In the genomic region with DNA sequence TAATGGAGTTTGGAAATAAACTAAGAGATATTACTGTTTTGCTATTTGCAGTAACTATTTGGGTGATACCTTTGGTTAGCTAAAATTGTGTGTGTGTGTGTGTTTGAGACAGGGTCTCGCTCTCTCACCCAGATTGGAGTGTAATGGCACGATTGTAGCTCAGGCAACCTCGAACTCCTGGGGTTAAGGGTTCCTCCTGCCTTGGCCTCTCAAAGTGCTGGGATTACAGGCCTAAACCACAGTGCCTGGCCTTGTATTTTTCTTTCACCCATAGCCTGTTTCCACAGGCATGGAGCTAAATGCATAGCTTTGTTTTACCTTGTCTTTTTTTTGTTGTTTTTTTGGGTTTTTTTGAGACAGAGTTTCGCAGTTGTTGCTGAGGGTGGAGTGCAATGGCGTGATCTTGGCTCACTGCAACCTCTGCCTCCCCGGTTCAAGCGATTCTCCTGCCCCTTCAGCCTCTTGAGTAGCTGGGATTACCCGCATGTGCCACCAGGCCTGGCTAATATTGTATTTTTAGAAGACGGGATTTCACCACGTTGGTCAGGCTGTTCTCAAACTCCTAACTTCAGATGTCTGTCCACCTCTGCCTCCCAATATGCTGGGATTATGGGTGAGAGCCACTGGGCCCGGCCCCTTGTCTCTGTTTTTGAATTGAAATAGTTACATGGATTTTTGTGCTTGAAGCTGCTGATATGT, we compare ENCODE assay signal across 9 cellular contexts. TPM values are rescaled to one million over a fixed set of nuclear protein-coding genes. Genes with fewer than 3 reads are reported as not detected.
DNase-seq lines count a peak whose midpoint lies in the region; ATAC-seq, FAIRE-seq and TF ChIP-seq lines count a peak whose summit lies in the region.
"Had no signal": no experiment of that assay in that cellular context is flagged by ENCODE, and none has a peak within 500 bp of the region (broad histone marks: within the 10 kb centered on the region; RNA-seq: fewer than 3 reads in every experiment).

No MANE protein-coding gene starts in this region.

- FAIRE-seq in H54 (lab: Jason Lieb, UNC), result no peak

- no peak for TF ChIP-seq EP300 in transverse colon (IDR thresholded peaks at IDR 0.05; ENCODE audit: low read depth)

- no peak for DNase-seq in activated CD4-positive, alpha-beta T cell treated with anti-CD3 and anti-CD28 coated beads, Interleukin-2, amount 10 ng/mL, durations not matched to agents 7 days and 5 days
- no peak for DNase-seq in activated CD4-positive, alpha-beta T cell treated with anti-CD3 and anti-CD28 coated beads, Interleukin-2, amount 50 U/mL, for 1 hour
- no peak for DNase-seq in brain microvascular endothelial cell
- no peak for DNase-seq in lower lobe of right lung
- no peak for DNase-seq in transverse colon
- no peak for DNase-seq in NK-92 treated with Interleukin-12 subunit alpha and Interleukin-12 subunit beta, amount 100 ng/mL, for 24 hours (lab: John Stamatoyannopoulos, UW)
- no peak for DNase-seq in H54 (ENCODE audit: insufficient read length, low spot score)
- DNase-seq: SIG-M5 had no signal

- peak overlapping the region; percentile 10 for H3K4me3 ChIP-seq in brain microvascular endothelial cell (ENCODE audit: low read depth, low read length)
- peak overlapping the region; percentile 86 for H3K4me3 ChIP-seq in lower lobe of right lung
- peak overlapping the region in 2 of 4 donors; percentile 4 to 78 for H3K4me3 ChIP-seq in transverse colon

- in situ Hi-C loops in brain microvascular endothelial cell (cut with HindIII; ENCODE audit: low pct_ligation_motif_present, low sequenced_read_pairs) (no loop called here), transverse colon (cut with MboI; ENCODE audit: low pct_ligation_motif_present in 1 of 4, low pct_unique_long_range_greater_than_20kb in 1 of 4, low sequenced_read_pairs in 3 of 4) (no loop called here)

- peak overlapping the region; percentile 85 for H3K27ac Mint-ChIP-seq in activated CD4-positive, alpha-beta T cell treated with anti-CD3 and anti-CD28 coated beads, Interleukin-2, amount 10 ng/mL, durations not matched to agents 7 days and 5 days

- H3K27ac ChIP-seq in brain microvascular endothelial cell (no peak overlapping the region), lower lobe of right lung (peak overlapping the region; percentile 19), transverse colon (peak overlapping the region; percentile 4 to 43 (median 28))

- peaks cover 73% of the 10 kb centered on the region for H3K36me3 Mint-ChIP-seq in activated CD4-positive, alpha-beta T cell treated with anti-CD3 and anti-CD28 coated beads, Interleukin-2, amount 10 ng/mL, durations not matched to agents 7 days and 5 days (ENCODE audit: low read depth)

- peak overlapping the region; percentile 99 for H3K4me3 Mint-ChIP-seq in activated CD4-positive, alpha-beta T cell treated with anti-CD3 and anti-CD28 coated beads, Interleukin-2, amount 10 ng/mL, durations not matched to agents 7 days and 5 days

- H3K9me3 ChIP-seq in lower lobe of right lung (no peaks in the 10 kb centered on the region), transverse colon (no peaks in the 10 kb centered on the region)

- no peak for TF ChIP-seq POLR2A in transverse colon (IDR thresholded peaks at IDR 0.05)
- no peak for TF ChIP-seq POLR2A in H54 (IDR thresholded peaks at IDR 0.05; ENCODE audit: low read depth, low read length)

- H3K36me3 ChIP-seq in brain microvascular endothelial cell (replicated peaks) (no peaks in the 10 kb centered on the region), lower lobe of right lung (peaks cover 10% of the 10 kb centered on the region), transverse colon (peaks cover 0 to 7% (median 0%) of the 10 kb centered on the region in 4 donors)

- H3K27me3 ChIP-seq in brain microvascular endothelial cell (replicated peaks) (no peaks in the 10 kb centered on the region), lower lobe of right lung (ENCODE audit: low read depth) (no peaks in the 10 kb centered on the region), transverse colon (no peaks in the 10 kb centered on the region)

- no peak for TF ChIP-seq CTCF in brain microvascular endothelial cell (IDR thresholded peaks at IDR 0.05; ENCODE audit: low read depth, low read length, missing control alignments)
- no peak for TF ChIP-seq CTCF in lower lobe of right lung (IDR thresholded peaks at IDR 0.05)
- TF ChIP-seq CTCF in transverse colon (IDR thresholded peaks at IDR 0.05), result no peak

- CTCF ChIA-PET in activated CD4-positive, alpha-beta T cell treated with anti-CD3 and anti-CD28 coated beads, Interleukin-2, amount 10 ng/mL, durations not matched to agents 7 days and 5 days (lab: Charles Lee), result interaction anchor here (0.8 to 1.1 kb wide), 2 partner anchors 9 to 36 kb away, joined by 3 read pairs; no protein-coding TSS in a partner anchor

- H3K9me3 Mint-ChIP-seq in activated CD4-positive, alpha-beta T cell treated with anti-CD3 and anti-CD28 coated beads, Interleukin-2, amount 10 ng/mL, durations not matched to agents 7 days and 5 days, result no peaks in the 10 kb centered on the region

- H3K4me1 ChIP-seq in lower lobe of right lung (peaks cover 76% of the 10 kb centered on the region), transverse colon (peaks cover 0 to 75% (median 38%) of the 10 kb centered on the region in 4 donors)

- POLR2A ChIA-PET in activated CD4-positive, alpha-beta T cell treated with anti-CD3 and anti-CD28 coated beads, Interleukin-2, amount 10 ng/mL, durations not matched to agents 7 days and 5 days (lab: Charles Lee), result no interaction called here

- ATAC-seq in lower lobe of right lung (peak in 1 of 2 donors; percentile 17), HG03469 (IDR thresholded peaks at IDR 0.05; ENCODE audit: unreplicated experiment) (no peak)

- intact Hi-C loops in lower lobe of right lung (cut with DNase I) (no loop called here), transverse colon (cut with DNase I; ENCODE audit: low total_unique reads) (loop anchor here (5.0 kb wide), 1 partner anchor 1278 kb away; no protein-coding TSS in a partner anchor)

- no peaks in the 10 kb centered on the region for H3K27me3 Mint-ChIP-seq in activated CD4-positive, alpha-beta T cell treated with anti-CD3 and anti-CD28 coated beads, Interleukin-2, amount 10 ng/mL, durations not matched to agents 7 days and 5 days

- 26 to 40% methylated on average over 8 to 11 of the region's 11 CpGs for WGBS in transverse colon (ENCODE audit: low coverage in 1 of 2), 2 donors

- peaks cover 53% of the 10 kb centered on the region for H3K4me1 Mint-ChIP-seq in activated CD4-positive, alpha-beta T cell treated with anti-CD3 and anti-CD28 coated beads, Interleukin-2, amount 10 ng/mL, durations not matched to agents 7 days and 5 days

RNA-seq across cellular contexts. Expression of gene GPBP1, which starts 5.6 kb away (rescaled TPM):
- 100 to 1,000 TPM in 1 of 2 experiments, 10 to 100 TPM in 1; 86.4 to 104 TPM for total RNA-seq in activated CD4-positive, alpha-beta T cell treated with anti-CD3 and anti-CD28 coated beads, Interleukin-2, amount 10 ng/mL, durations not matched to agents 7 days and 5 days
- 70.6 TPM for total RNA-seq in lower lobe of right lung
- total RNA-seq in transverse colon, result 10 to 100 TPM; 36.7 to 95.1 (median 75.6) TPM
